In genomic region chr4:2415881-2416563, GRCh38 we compare ENCODE assay signal across 11 cellular contexts. TPM values are rescaled to one million over a fixed set of nuclear protein-coding genes. Genes with fewer than 3 reads are reported as not detected.
DNase-seq lines count a peak whose midpoint lies in the region; ATAC-seq, FAIRE-seq and TF ChIP-seq lines count a peak whose summit lies in the region.
"Had no signal": no experiment of that assay in that cellular context is flagged by ENCODE, and none has a peak within 500 bp of the region (broad histone marks: within the 10 kb centered on the region; RNA-seq: fewer than 3 reads in every experiment).

No MANE protein-coding gene starts in this region.

- no peak for TF ChIP-seq POLR2A in stomach (IDR thresholded peaks at IDR 0.05)

- H3K4me3 Mint-ChIP-seq in activated CD4-positive, alpha-beta T cell treated with anti-CD3 and anti-CD28 coated beads, Interleukin-2, amount 10 ng/mL, durations not matched to agents 24 days and 14 days: peak overlapping the region; percentile 72
- H3K4me3 Mint-ChIP-seq in activated naive CD8-positive, alpha-beta T cell treated with anti-CD3 and anti-CD28 coated beads, Interleukin-2, amount 10 ng/mL, durations not matched to agents 7 days and 5 days: peak overlapping the region; percentile 12

- H3K27ac Mint-ChIP-seq in activated CD4-positive, alpha-beta T cell treated with anti-CD3 and anti-CD28 coated beads, Interleukin-2, amount 10 ng/mL, durations not matched to agents 24 days and 14 days: no peak overlapping the region
- H3K27ac Mint-ChIP-seq in activated naive CD8-positive, alpha-beta T cell treated with anti-CD3 and anti-CD28 coated beads, Interleukin-2, amount 10 ng/mL, durations not matched to agents 7 days and 5 days: no peak overlapping the region

- peaks cover 62% of the 10 kb centered on the region for H3K4me1 Mint-ChIP-seq in activated CD4-positive, alpha-beta T cell treated with anti-CD3 and anti-CD28 coated beads, Interleukin-2, amount 10 ng/mL, durations not matched to agents 24 days and 14 days
- peaks cover 39% of the 10 kb centered on the region for H3K4me1 Mint-ChIP-seq in activated naive CD8-positive, alpha-beta T cell treated with anti-CD3 and anti-CD28 coated beads, Interleukin-2, amount 10 ng/mL, durations not matched to agents 7 days and 5 days

- WGBS in stomach, 5 donors: 61 to 74% (median 71%) methylated on average over 14 to 17 of the region's 17 CpGs

- POLR2A ChIA-PET in activated naive CD8-positive, alpha-beta T cell treated with anti-CD3 and anti-CD28 coated beads, Interleukin-2, amount 10 ng/mL, durations not matched to agents 7 days and 5 days (lab: Charles Lee): interaction anchor here (0.8 to 1.0 kb wide), 2 partner anchors 134 to 154 kb away, joined by 3 read pairs; partner anchors contain the start of gene MXD4

- H3K4me3 ChIP-seq in iPS-18c (ENCODE audit: insufficient read depth, low read depth, low read length) (0 out of 2 replicates have a peak overlapping the region, but pooled peaks have one; percentile 59), stomach (peak overlapping the region; percentile 65 to 80 (median 71))

- no peaks in the 10 kb centered on the region for H3K9me3 Mint-ChIP-seq in activated CD4-positive, alpha-beta T cell treated with anti-CD3 and anti-CD28 coated beads, Interleukin-2, amount 10 ng/mL, durations not matched to agents 24 days and 14 days
- H3K9me3 Mint-ChIP-seq in activated naive CD8-positive, alpha-beta T cell treated with anti-CD3 and anti-CD28 coated beads, Interleukin-2, amount 10 ng/mL, durations not matched to agents 7 days and 5 days: no peaks in the 10 kb centered on the region

- DNase-seq in activated CD4-positive, alpha-beta T cell treated with anti-CD3 and anti-CD28 coated beads, Interleukin-2, amount 10 ng/mL, durations not matched to agents 24 days and 14 days: no peak
- DNase-seq in activated CD4-positive, alpha-beta T cell treated with anti-CD3 and anti-CD28 coated beads for 1 hour: no peak
- no peak for DNase-seq in activated naive CD8-positive, alpha-beta T cell treated with anti-CD3 and anti-CD28 coated beads, Interleukin-2, amount 10 ng/mL, durations not matched to agents 7 days and 5 days
- DNase-seq in stomach: no peak
- DNase-seq in GM19239 (ENCODE audit: insufficient read length, low spot score): no peak
- DNase-seq in stimulated activated CD4-positive, alpha-beta T cell treated with anti-CD3 and anti-CD28 coated beads, Interleukin-2, amount 100 ng/mL, for 24 hours: no peak

- no peak for FAIRE-seq in GM19239 (lab: Jason Lieb, UNC)
- FAIRE-seq: bronchial epithelial cell, GM12891, TTC549 had no signal

- no peak for TF ChIP-seq CTCF in stomach (IDR thresholded peaks at IDR 0.05)

- peaks cover 2% of the 10 kb centered on the region for H3K9me3 ChIP-seq in iPS-18c (ENCODE audit: control insufficient read depth, insufficient read depth, low read length)
- H3K9me3 ChIP-seq in stomach: no peaks in the 10 kb centered on the region

- peak overlapping the region; percentile 65 to 80 (median 76) for H3K27ac ChIP-seq in stomach

- intact Hi-C loops in activated CD4-positive, alpha-beta T cell treated with anti-CD3 and anti-CD28 coated beads, Interleukin-2, amount 10 ng/mL, durations not matched to agents 24 days and 14 days (cut with micrococcal nuclease): loop anchor here (10.0 kb wide), 2 partner anchors 411 to 561 kb away; partner anchors contain the start of genes LETM1 and NELFA
- intact Hi-C loops in stomach (cut with DNase I; ENCODE audit: low total_unique reads): loop anchor here (10.0 kb wide), 1 partner anchor 171 kb away; the partner anchor contains the start of genes HAUS3 and POLN

- H3K36me3 ChIP-seq in stomach: no peaks in the 10 kb centered on the region

- H3K4me1 ChIP-seq in stomach: peaks cover 38 to 66% (median 57%) of the 10 kb centered on the region in 4 donors

- ATAC-seq in activated naive CD8-positive, alpha-beta T cell treated with anti-CD3 and anti-CD28 coated beads, Interleukin-2, amount 10 ng/mL, durations not matched to agents 7 days and 5 days (ENCODE audit: low read depth): no peak
- ATAC-seq in GM21717 (IDR thresholded peaks at IDR 0.05; ENCODE audit: unreplicated experiment): no peak

- H3K36me3 Mint-ChIP-seq in activated CD4-positive, alpha-beta T cell treated with anti-CD3 and anti-CD28 coated beads, Interleukin-2, amount 10 ng/mL, durations not matched to agents 24 days and 14 days (ENCODE audit: low read depth): peaks cover 2% of the 10 kb centered on the region
- no peaks in the 10 kb centered on the region for H3K36me3 Mint-ChIP-seq in activated naive CD8-positive, alpha-beta T cell treated with anti-CD3 and anti-CD28 coated beads, Interleukin-2, amount 10 ng/mL, durations not matched to agents 7 days and 5 days

- H3K27me3 Mint-ChIP-seq in activated CD4-positive, alpha-beta T cell treated with anti-CD3 and anti-CD28 coated beads, Interleukin-2, amount 10 ng/mL, durations not matched to agents 24 days and 14 days: peaks cover 43% of the 10 kb centered on the region
- H3K27me3 Mint-ChIP-seq in activated naive CD8-positive, alpha-beta T cell treated with anti-CD3 and anti-CD28 coated beads, Interleukin-2, amount 10 ng/mL, durations not matched to agents 7 days and 5 days: peaks cover 58% of the 10 kb centered on the region

- TF ChIP-seq EP300 in stomach (IDR thresholded peaks at IDR 0.05): no peak

- peaks cover 0 to 47% (median 11%) of the 10 kb centered on the region in 3 donors for H3K27me3 ChIP-seq in stomach

RNA-seq across cellular contexts. Expression of gene ZFYVE28, which starts 2.4 kb away (rescaled TPM):
- total RNA-seq in activated CD4-positive, alpha-beta T cell treated with anti-CD3 and anti-CD28 coated beads, Interleukin-2, amount 10 ng/mL, durations not matched to agents 24 days and 14 days: 4.4 and 4.7 TPM in 2 replicates
- total RNA-seq in activated naive CD8-positive, alpha-beta T cell treated with anti-CD3 and anti-CD28 coated beads, Interleukin-2, amount 10 ng/mL, durations not matched to agents 7 days and 5 days: 10 to 100 TPM; 16.1 to 17.7 TPM
- 10 to 100 TPM in 3 of 5 donors, 1 to 10 TPM in 2; 5.1 to 88.8 (median 16.9) TPM for total RNA-seq in stomach
- polyA plus RNA-seq in stomach: 1 to 10 TPM; 4.9 to 6.5 (median 5.3) TPM

RNA-seq across cellular contexts. Expression of gene CFAP99, which starts 2.7 kb away (rescaled TPM):
- not detected in 2 replicates for total RNA-seq in activated CD4-positive, alpha-beta T cell treated with anti-CD3 and anti-CD28 coated beads, Interleukin-2, amount 10 ng/mL, durations not matched to agents 24 days and 14 days
- under 1 TPM in 1 of 2 experiments, not detected in 1; 0.11 TPM for total RNA-seq in activated naive CD8-positive, alpha-beta T cell treated with anti-CD3 and anti-CD28 coated beads, Interleukin-2, amount 10 ng/mL, durations not matched to agents 7 days and 5 days
- total RNA-seq in stomach: 1 to 10 TPM in 1 of 5 donors, under 1 TPM in 2, not detected in 2; 0.45 to 1.4 (median 0.92) TPM
- polyA plus RNA-seq in stomach: under 1 TPM in 2 of 3 donors, not detected in 1; 0.05 to 0.62 TPM
- total RNA-seq: bronchial epithelial cell had no signal

RNA-seq across cellular contexts. Expression of gene RNF4, which starts 52.9 kb away (rescaled TPM):
- total RNA-seq in activated CD4-positive, alpha-beta T cell treated with anti-CD3 and anti-CD28 coated beads, Interleukin-2, amount 10 ng/mL, durations not matched to agents 24 days and 14 days: 94.8 and 95.4 TPM in 2 replicates
- 100 to 1,000 TPM; 103 to 109 TPM for total RNA-seq in activated naive CD8-positive, alpha-beta T cell treated with anti-CD3 and anti-CD28 coated beads, Interleukin-2, amount 10 ng/mL, durations not matched to agents 7 days and 5 days
- total RNA-seq in stomach: 10 to 100 TPM in 4 of 5 donors, 1 to 10 TPM in 1; 5.3 to 75.2 (median 42.9) TPM
- polyA plus RNA-seq in stomach: 10 to 100 TPM; 15.3 to 29.3 (median 28.8) TPM
